Comparison of ENCODE assay signal across 20 cellular contexts in genomic region chr21:34330055-34330454, GRCh38. TPM values are rescaled to one million over a fixed set of nuclear protein-coding genes. Genes with fewer than 3 reads are reported as not detected.
"Had no signal": no experiment of that assay in that cellular context is flagged by ENCODE, and none has a peak within 500 bp of the region (broad histone marks: within the 10 kb centered on the region; RNA-seq: fewer than 3 reads in every experiment).

No MANE protein-coding gene starts in this region.

- ATAC-seq: gastroesophageal sphincter; heart left ventricle; naive thymus-derived CD4-positive, alpha-beta T cell; pancreas; stimulated activated effector memory CD8-positive, alpha-beta T cell treated with anti-CD3 and anti-CD28 coated beads, Interleukin-12 subunit alpha, Interleukin-12 subunit beta, amount 100 ng/mL, for 72 hours had no signal

- H3K36me3 ChIP-seq: gastroesophageal sphincter, heart left ventricle, pancreas, sigmoid colon, stomach, vagina had no signal

- H3K4me1 ChIP-seq: gastroesophageal sphincter, heart left ventricle, pancreas, sigmoid colon, stomach, vagina had no signal

- H3K9me3 ChIP-seq: gastroesophageal sphincter, heart left ventricle, pancreas, sigmoid colon, stomach, vagina had no signal

- H3K27ac ChIP-seq: gastroesophageal sphincter, heart left ventricle, pancreas, sigmoid colon, stomach, vagina had no signal

- H3K4me3 ChIP-seq: gastroesophageal sphincter, heart left ventricle, pancreas, sigmoid colon, stomach, vagina had no signal

- DNase-seq: activated B cell treated with CpG ODN at 0.5 μM for 24 hours; activated CD4-positive, alpha-beta memory T cell treated with anti-CD3 and anti-CD28 coated beads for 36 hours; activated CD4-positive, alpha-beta T cell treated with anti-CD3 and anti-CD28 coated beads for 4 hours; activated T-cell treated with anti-CD3 and anti-CD28 coated beads for 4 hours; cerebellar nuclear complex; cortex of kidney; heart left ventricle; naive thymus-derived CD4-positive, alpha-beta T cell; pancreas; sigmoid colon; stimulated activated CD4-positive, alpha-beta T cell treated with anti-CD3 and anti-CD28 coated beads, Interleukin-4, amount 100 ng/mL, for 24 hours; stomach; trophoblast cell had no signal

- FAIRE-seq: bronchial epithelial cell, pancreas had no signal

- H3K27me3 ChIP-seq: gastroesophageal sphincter, heart left ventricle, pancreas, sigmoid colon, stomach, vagina had no signal

RNA-seq across cellular contexts. Expression of gene KCNE2, which starts 33.8 kb away (rescaled TPM):
- total RNA-seq: activated B cell treated with CpG ODN at 0.5 μM for 24 hours; activated CD4-positive, alpha-beta memory T cell treated with anti-CD3 and anti-CD28 coated beads for 36 hours; bronchial epithelial cell; heart left ventricle; liver; mucosa of gallbladder; pancreas; pulmonary artery endothelial cell; vagina had no signal
- polyA plus RNA-seq: naive thymus-derived CD4-positive, alpha-beta T cell; pancreas had no signal
